42 cellular contexts compared by ENCODE assay signal in genomic region chr1:119919241-119919640, GRCh38. TPM values are rescaled to one million over a fixed set of nuclear protein-coding genes. Genes with fewer than 3 reads are reported as not detected.
"Had no signal": no experiment of that assay in that cellular context is flagged by ENCODE, and none has a peak within 500 bp of the region (broad histone marks: within the 10 kb centered on the region; RNA-seq: fewer than 3 reads in every experiment).

No MANE protein-coding gene starts in this region.

- H3K9me3 ChIP-seq: adrenal gland, ascending aorta, body of pancreas, breast epithelium had no signal

- H3K27me3 Mint-ChIP-seq: activated naive CD4-positive, alpha-beta T cell treated with anti-CD3 and anti-CD28 coated beads, Interleukin-2, amount 10 ng/mL, durations not matched to agents 7 days and 5 days; activated naive CD4-positive, alpha-beta T cell treated with anti-CD3 and anti-CD28 coated beads, Interleukin-2, amount 50 U/mL, for 24 hours; activated naive CD8-positive, alpha-beta T cell; activated naive CD8-positive, alpha-beta T cell treated with anti-CD3 and anti-CD28 coated beads for 36 hours; activated naive CD8-positive, alpha-beta T cell treated with anti-CD3 and anti-CD28 coated beads, Interleukin-2, amount 10 ng/mL, durations not matched to agents 7 days and 5 days; activated naive CD8-positive, alpha-beta T cell treated with anti-CD3 and anti-CD28 coated beads, Interleukin-2, amount 50 U/mL, for 24 hours; activated T-cell treated with anti-CD3 and anti-CD28 coated beads, Interleukin-2, amount 50 U/mL, for 24 hours; activated T-helper 17 cell treated with anti-CD3 and anti-CD28 coated beads, Interleukin-2, amount 50 U/mL, for 72 hours; brain; central memory CD8-positive, alpha-beta T cell had no signal

- DNase-seq: activated effector memory CD4-positive, alpha-beta T cell treated with anti-CD3 and anti-CD28 coated beads, Interleukin-2, amount 50 U/mL, for 16 hours; activated effector memory CD4-positive, alpha-beta T cell treated with Interleukin-2 at 50 U/mL for 16 hours; activated gamma-delta T cell; activated gamma-delta T cell treated with Interleukin-2 at 50 U/mL for 16 hours; activated naive CD4-positive, alpha-beta T cell; activated naive CD4-positive, alpha-beta T cell treated with anti-CD3 and anti-CD28 coated beads for 36 hours; activated naive CD4-positive, alpha-beta T cell treated with anti-CD3 and anti-CD28 coated beads, Interleukin-2, amount 10 ng/mL, durations not matched to agents 7 days and 5 days; activated naive CD4-positive, alpha-beta T cell treated with anti-CD3 and anti-CD28 coated beads, Interleukin-2, amount 50 U/mL, for 16 hours; activated naive CD4-positive, alpha-beta T cell treated with Interleukin-2 at 50 U/mL for 16 hours; activated naive CD8-positive, alpha-beta T cell treated with anti-CD3 and anti-CD28 coated beads for 36 hours; activated naive CD8-positive, alpha-beta T cell treated with anti-CD3 and anti-CD28 coated beads, Interleukin-2, amount 10 ng/mL, durations not matched to agents 7 days and 5 days; activated naive CD8-positive, alpha-beta T cell treated with anti-CD3 and anti-CD28 coated beads, Interleukin-2, amount 50 U/mL, for 24 hours; activated T-cell treated with anti-CD3 and anti-CD28 coated beads, Interleukin-2, amount 50 U/mL, for 1 hour; activated T-cell treated with anti-CD3 and anti-CD28 coated beads, Interleukin-2, amount 50 U/mL, for 24 hours; activated T-cell treated with anti-CD3 and anti-CD28 coated beads, Interleukin-2, amount 50 U/mL, for 4 hours; activated T-cell treated with anti-CD3 and anti-CD28 coated beads, Interleukin-2, amount 50 U/mL, for 48 hours; activated T-cell treated with anti-CD3 and anti-CD28 coated beads, Interleukin-2, amount 50 U/mL, for 72 hours; adrenal gland; amniotic stem cell; amygdala; anterior cingulate cortex; aorta; body of pancreas; brain microvascular endothelial cell; caudate nucleus; central memory CD4-positive, alpha-beta T cell; cerebellar nuclear complex had no signal

- H3K4me3 ChIP-seq: adrenal gland, ascending aorta, body of pancreas, breast epithelium, cardiac muscle cell had no signal

- H3K4me1 ChIP-seq: adrenal gland, ascending aorta, body of pancreas, breast epithelium had no signal

- H3K4me1 Mint-ChIP-seq: activated naive CD4-positive, alpha-beta T cell treated with anti-CD3 and anti-CD28 coated beads, Interleukin-2, amount 10 ng/mL, durations not matched to agents 7 days and 5 days; activated naive CD4-positive, alpha-beta T cell treated with anti-CD3 and anti-CD28 coated beads, Interleukin-2, amount 50 U/mL, for 24 hours; activated naive CD8-positive, alpha-beta T cell treated with anti-CD3 and anti-CD28 coated beads for 36 hours; activated naive CD8-positive, alpha-beta T cell treated with anti-CD3 and anti-CD28 coated beads, Interleukin-2, amount 50 U/mL, for 24 hours; activated T-helper 17 cell treated with anti-CD3 and anti-CD28 coated beads, Interleukin-2, amount 50 U/mL, for 72 hours; brain; central memory CD8-positive, alpha-beta T cell had no signal

- H3K27ac Mint-ChIP-seq: activated naive CD4-positive, alpha-beta T cell treated with anti-CD3 and anti-CD28 coated beads for 36 hours; activated naive CD4-positive, alpha-beta T cell treated with anti-CD3 and anti-CD28 coated beads, Interleukin-2, amount 10 ng/mL, durations not matched to agents 7 days and 5 days; activated naive CD4-positive, alpha-beta T cell treated with anti-CD3 and anti-CD28 coated beads, Interleukin-2, amount 50 U/mL, for 24 hours; activated naive CD4-positive, alpha-beta T cell treated with anti-CD3 and anti-CD28 coated beads, Interleukin-2, amount 50 U/mL, for 72 hours; activated naive CD8-positive, alpha-beta T cell; activated naive CD8-positive, alpha-beta T cell treated with anti-CD3 and anti-CD28 coated beads for 36 hours; activated naive CD8-positive, alpha-beta T cell treated with anti-CD3 and anti-CD28 coated beads, Interleukin-2, amount 10 ng/mL, durations not matched to agents 7 days and 5 days; activated naive CD8-positive, alpha-beta T cell treated with anti-CD3 and anti-CD28 coated beads, Interleukin-2, amount 50 U/mL, for 24 hours; activated T-cell treated with anti-CD3 and anti-CD28 coated beads, Interleukin-2, amount 50 U/mL, for 24 hours; activated T-cell treated with anti-CD3 and anti-CD28 coated beads, Interleukin-2, amount 50 U/mL, for 72 hours; activated T-helper 1 cell treated with anti-CD3 and anti-CD28 coated beads, Interleukin-12 subunit alpha, Interleukin-12 subunit beta, Interleukin-2, Interleukin-4 antibody, amounts not matched to agents 30 ng/mL and 10 ng/mL and 1 ng/mL, durations not matched to agents 14 hours and 24 hours and 36 hours; activated T-helper 17 cell treated with anti-CD3 and anti-CD28 coated beads, Interleukin-2, amount 50 U/mL, for 72 hours; activated T-helper 2 cell treated with anti-CD3 and anti-CD28 coated beads, Interferon-gamma antibody, Interleukin-2, Interleukin-4, amounts not matched to agents 10 μg/mL and 5 μg/mL and 100 μg/mL, durations not matched to agents 14 hours and 24 hours and 36 hours; brain had no signal

- H3K27ac ChIP-seq: adrenal gland, ascending aorta, body of pancreas, brain microvascular endothelial cell, breast epithelium, cardiac muscle cell had no signal

- H3K27me3 ChIP-seq: adrenal gland, ascending aorta, body of pancreas, brain microvascular endothelial cell, breast epithelium, cardiac muscle cell had no signal

- FAIRE-seq: astrocyte, bronchial epithelial cell had no signal

- H3K9me3 Mint-ChIP-seq: activated naive CD4-positive, alpha-beta T cell treated with anti-CD3 and anti-CD28 coated beads for 36 hours; activated naive CD4-positive, alpha-beta T cell treated with anti-CD3 and anti-CD28 coated beads, Interleukin-2, amount 10 ng/mL, durations not matched to agents 7 days and 5 days; activated naive CD4-positive, alpha-beta T cell treated with anti-CD3 and anti-CD28 coated beads, Interleukin-2, amount 50 U/mL, for 24 hours; activated naive CD4-positive, alpha-beta T cell treated with anti-CD3 and anti-CD28 coated beads, Interleukin-2, amount 50 U/mL, for 72 hours; activated naive CD8-positive, alpha-beta T cell treated with anti-CD3 and anti-CD28 coated beads for 36 hours; activated naive CD8-positive, alpha-beta T cell treated with anti-CD3 and anti-CD28 coated beads, Interleukin-2, amount 10 ng/mL, durations not matched to agents 7 days and 5 days; activated naive CD8-positive, alpha-beta T cell treated with anti-CD3 and anti-CD28 coated beads, Interleukin-2, amount 50 U/mL, for 24 hours; activated T-cell treated with anti-CD3 and anti-CD28 coated beads, Interleukin-2, amount 50 U/mL, for 24 hours; activated T-cell treated with anti-CD3 and anti-CD28 coated beads, Interleukin-2, amount 50 U/mL, for 4 hours; activated T-cell treated with anti-CD3 and anti-CD28 coated beads, Interleukin-2, amount 50 U/mL, for 72 hours; activated T-helper 1 cell treated with anti-CD3 and anti-CD28 coated beads, Interleukin-12 subunit alpha, Interleukin-12 subunit beta, Interleukin-2, Interleukin-4 antibody, amounts not matched to agents 30 ng/mL and 10 ng/mL and 1 ng/mL, durations not matched to agents 14 hours and 24 hours and 36 hours; activated T-helper 17 cell treated with anti-CD3 and anti-CD28 coated beads, Interleukin-2, amount 50 U/mL, for 72 hours; activated T-helper 2 cell treated with anti-CD3 and anti-CD28 coated beads, Interferon-gamma antibody, Interleukin-2, Interleukin-4, amounts not matched to agents 10 μg/mL and 5 μg/mL and 100 μg/mL, durations not matched to agents 14 hours and 24 hours and 36 hours; brain; central memory CD8-positive, alpha-beta T cell had no signal

- H3K4me3 Mint-ChIP-seq: activated naive CD4-positive, alpha-beta T cell treated with anti-CD3 and anti-CD28 coated beads for 36 hours; activated naive CD4-positive, alpha-beta T cell treated with anti-CD3 and anti-CD28 coated beads, Interleukin-2, amount 10 ng/mL, durations not matched to agents 7 days and 5 days; activated naive CD4-positive, alpha-beta T cell treated with anti-CD3 and anti-CD28 coated beads, Interleukin-2, amount 50 U/mL, for 24 hours; activated naive CD8-positive, alpha-beta T cell; activated naive CD8-positive, alpha-beta T cell treated with anti-CD3 and anti-CD28 coated beads for 36 hours; activated naive CD8-positive, alpha-beta T cell treated with anti-CD3 and anti-CD28 coated beads, Interleukin-2, amount 10 ng/mL, durations not matched to agents 7 days and 5 days; activated naive CD8-positive, alpha-beta T cell treated with anti-CD3 and anti-CD28 coated beads, Interleukin-2, amount 50 U/mL, for 24 hours; activated T-cell treated with anti-CD3 and anti-CD28 coated beads, Interleukin-2, amount 50 U/mL, for 24 hours; activated T-cell treated with anti-CD3 and anti-CD28 coated beads, Interleukin-2, amount 50 U/mL, for 4 hours; activated T-cell treated with anti-CD3 and anti-CD28 coated beads, Interleukin-2, amount 50 U/mL, for 72 hours; activated T-helper 1 cell treated with anti-CD3 and anti-CD28 coated beads, Interleukin-12 subunit alpha, Interleukin-12 subunit beta, Interleukin-2, Interleukin-4 antibody, amounts not matched to agents 30 ng/mL and 10 ng/mL and 1 ng/mL, durations not matched to agents 14 hours and 24 hours and 36 hours; activated T-helper 17 cell treated with anti-CD3 and anti-CD28 coated beads, Interleukin-2, amount 50 U/mL, for 72 hours; brain; central memory CD8-positive, alpha-beta T cell had no signal

RNA-seq across cellular contexts. Expression of gene ADAM30, which starts 22.9 kb away (rescaled TPM):
- total RNA-seq: activated naive CD4-positive, alpha-beta T cell treated with anti-CD3 and anti-CD28 coated beads for 36 hours; activated naive CD4-positive, alpha-beta T cell treated with anti-CD3 and anti-CD28 coated beads, Interleukin-2, amount 50 U/mL, for 72 hours; activated naive CD8-positive, alpha-beta T cell treated with anti-CD3 and anti-CD28 coated beads for 36 hours; activated naive CD8-positive, alpha-beta T cell treated with anti-CD3 and anti-CD28 coated beads, Interleukin-2, amount 10 ng/mL, durations not matched to agents 7 days and 5 days; activated T-cell treated with anti-CD3 and anti-CD28 coated beads, Interleukin-2, amount 50 U/mL, for 4 hours; activated T-cell treated with anti-CD3 and anti-CD28 coated beads, Interleukin-2, amount 50 U/mL, for 72 hours; activated T-helper 1 cell treated with anti-CD3 and anti-CD28 coated beads, Interleukin-12 subunit alpha, Interleukin-12 subunit beta, Interleukin-2, Interleukin-4 antibody, amounts not matched to agents 30 ng/mL and 10 ng/mL and 1 ng/mL, durations not matched to agents 14 hours and 24 hours and 36 hours; activated T-helper 17 cell treated with anti-CD3 and anti-CD28 coated beads, Interleukin-2, amount 50 U/mL, for 72 hours; activated T-helper 2 cell treated with anti-CD3 and anti-CD28 coated beads, Interferon-gamma antibody, Interleukin-2, Interleukin-4, amounts not matched to agents 10 μg/mL and 5 μg/mL and 100 μg/mL, durations not matched to agents 14 hours and 24 hours and 36 hours; adrenal gland; aorta; ascending aorta; astrocyte; body of pancreas; breast epithelium; bronchial epithelial cell; cardiac muscle cell; cerebellum; chondrocyte had no signal
- polyA plus RNA-seq: adrenal gland, aorta, cardiac muscle cell had no signal
